ENCODE assay signal across 8 cellular contexts in genomic region chr17:43125133-43125966, GRCh38.
DNase-seq lines count a peak whose midpoint lies in the region; ATAC-seq and TF ChIP-seq lines count a peak whose summit lies in the region.

Gene BRCA1 (minus strand): TSS chr17:43125364. CDS start chr17:43124096, 1,268 bp downstream.

- peak within 1 kb of the TSS; percentile 76 for H3K27ac ChIP-seq in cingulate gyrus (ENCODE audit: low read depth, low read length)

- TF ChIP-seq POLR2A in GM19193 (IDR thresholded peaks at IDR 0.05; ENCODE audit: extremely low read depth, insufficient read depth, insufficient read length), result peak; percentile 72

- peak; percentile 92 for ATAC-seq in HG03439 (IDR thresholded peaks at IDR 0.05; ENCODE audit: unreplicated experiment)

- DNase-seq in AML-193 (lab: John Stamatoyannopoulos, UW), result peak; percentile 100
- DNase-seq in NCI-H510A treated with DMSO at 0.1 percent for 48 hours (lab: John Stamatoyannopoulos, UW), result peak; percentile 99
- DNase-seq in activated CD4-positive, alpha-beta T cell treated with anti-CD3 and anti-CD28 coated beads for 24 hours (ENCODE audit: low read depth in 2 of 2), result peak; percentile 87 to 92
- peak; percentile 99 for DNase-seq in kidney glomerular epithelial cell (lab: John Stamatoyannopoulos, UW)
- DNase-seq in stimulated activated CD4-positive, alpha-beta T cell treated with anti-CD3 and anti-CD28 coated beads, Interleukin-1b, Interleukin-23, amount 100 ng/mL, for 1 hour (ENCODE audit: low read depth in 2 of 2), result peak; percentile 79 to 81

Comparison
In these comparisons a context has a peak if more than half of its experiments do, and no peak if none do; other contexts are left out.
1. Peak in every context shown above with its lines: DNase-seq, ATAC-seq and H3K27ac ChIP-seq.